ENCODE assay signal across 18 cellular contexts in genomic region chr20:59435496-59435895, GRCh38.
DNase-seq lines count a peak whose midpoint lies in the region; ATAC-seq, FAIRE-seq and TF ChIP-seq lines count a peak whose summit lies in the region.
"Had no signal": no experiment of that assay in that cellular context is flagged by ENCODE, and none has a peak within 500 bp of the region (broad histone marks: within the 10 kb centered on the region; RNA-seq: fewer than 3 reads in every experiment).

No MANE protein-coding gene starts in this region.

- peak; percentile 20 for FAIRE-seq in urothelium cell line (lab: Jason Lieb, UNC)

- H3K4me3 Mint-ChIP-seq in nephron progenitor cell, result no peak overlapping the region
- H3K4me3 Mint-ChIP-seq: T-helper 17 cell had no signal

- H3K27ac ChIP-seq in SK-N-MC, result peak overlapping the region; percentile 16; the same call in 1 of the 2 replicates
- H3K27ac ChIP-seq: HL-60 had no signal

- DNase-seq in NCI-H82 (lab: John Stamatoyannopoulos, UW) (peak; percentile 35), NCI-H82 treated with DMSO at 0.1 percent for 48 hours (lab: John Stamatoyannopoulos, UW; ENCODE audit: unreplicated experiment) (no peak), NCI-H1417 treated with DMSO at 0.1 percent for 48 hours (lab: John Stamatoyannopoulos, UW) (peak; percentile 89), SK-N-MC (ENCODE audit: low read depth, low spot score) (no peak), urothelium cell line (ENCODE audit: low spot score) (no peak), nephron progenitor cell (no peak), pons (ENCODE audit: low spot score) (no peak)
- DNase-seq: DND-41, GF-D8, GOT3, KG1, NCI-H1048, NCI-H510A, Right ventricle myocardium superior, T-helper 17 cell had no signal

- no peaks in the 10 kb centered on the region for H3K36me3 Mint-ChIP-seq in nephron progenitor cell (ENCODE audit: low read depth)

- H3K27ac Mint-ChIP-seq in nephron progenitor cell, result no peak overlapping the region
- H3K27ac Mint-ChIP-seq: T-helper 17 cell had no signal

- no peak overlapping the region for H3K4me3 ChIP-seq in SK-N-MC

- no peaks in the 10 kb centered on the region for H3K36me3 ChIP-seq in SK-N-MC (ENCODE audit: insufficient read depth, low read length)

- ATAC-seq in GM18909 (IDR thresholded peaks at IDR 0.05; ENCODE audit: poor library complexity, unreplicated experiment), result no peak
- ATAC-seq: Panc1, T-helper 17 cell had no signal

- no peak for TF ChIP-seq CTCF in nephron progenitor cell (IDR thresholded peaks at IDR 0.05)

- no peaks in the 10 kb centered on the region for H3K9me3 ChIP-seq in SK-N-MC (ENCODE audit: low read depth, low read length)

- H3K9me3 Mint-ChIP-seq in nephron progenitor cell, result no peaks in the 10 kb centered on the region

- no peak overlapping the region for H3K9ac ChIP-seq in SK-N-MC (ENCODE audit: insufficient read length)

- H3K27me3 Mint-ChIP-seq in nephron progenitor cell (ENCODE audit: low read depth, poor library complexity), result peaks cover 10% of the 10 kb centered on the region

- peaks cover 10% of the 10 kb centered on the region for H3K4me1 Mint-ChIP-seq in nephron progenitor cell
- H3K4me1 Mint-ChIP-seq: T-helper 17 cell had no signal

Comparison
In these comparisons a context has a peak if more than half of its experiments do, and no peak if none do; other contexts are left out.
1. DNase-seq: peak in NCI-H82 (single experiment) and NCI-H1417 treated with DMSO at 0.1 percent for 48 hours (single experiment); none in NCI-H82 treated with DMSO at 0.1 percent for 48 hours (single experiment), SK-N-MC (single experiment), urothelium cell line (single experiment), nephron progenitor cell (single experiment) and pons (single experiment).